ENCODE assay signal across 7 cellular contexts in the genomic region with DNA sequence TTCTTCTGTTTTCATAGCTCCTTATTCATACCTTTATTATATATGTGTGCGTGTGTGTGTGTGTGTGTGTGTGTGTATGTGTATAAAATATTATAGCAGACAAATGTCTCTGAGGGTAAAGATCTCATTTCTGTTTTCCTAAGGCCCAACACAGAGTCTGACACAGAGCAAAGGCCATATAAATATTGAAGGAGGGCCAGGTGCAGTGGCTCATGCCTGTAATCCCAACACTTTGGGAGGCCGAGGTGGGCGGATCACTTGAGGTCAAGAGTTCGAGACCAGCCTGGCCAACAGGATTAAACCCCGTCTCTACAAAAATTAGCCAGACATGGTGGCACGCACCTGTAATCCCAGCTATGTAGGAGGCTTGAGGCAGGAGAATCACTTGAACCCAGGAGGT. TPM values are rescaled to one million over a fixed set of nuclear protein-coding genes. Genes with fewer than 3 reads are reported as not detected.
"Had no signal": no experiment of that assay in that cellular context is flagged by ENCODE, and none has a peak within 500 bp of the region (broad histone marks: within the 10 kb centered on the region; RNA-seq: fewer than 3 reads in every experiment).

No MANE protein-coding gene starts in this region.

RNA-seq across cellular contexts. Expression of gene DNAJB7, which starts 6.5 kb away (rescaled TPM):
- total RNA-seq: GM23248, H4, H7, HFFc6, HT1080, IMR-90, K562 had no signal
- polyA plus RNA-seq: IMR-90 had no signal
